ENCODE assay signal across 25 cellular contexts in the genomic region with DNA sequence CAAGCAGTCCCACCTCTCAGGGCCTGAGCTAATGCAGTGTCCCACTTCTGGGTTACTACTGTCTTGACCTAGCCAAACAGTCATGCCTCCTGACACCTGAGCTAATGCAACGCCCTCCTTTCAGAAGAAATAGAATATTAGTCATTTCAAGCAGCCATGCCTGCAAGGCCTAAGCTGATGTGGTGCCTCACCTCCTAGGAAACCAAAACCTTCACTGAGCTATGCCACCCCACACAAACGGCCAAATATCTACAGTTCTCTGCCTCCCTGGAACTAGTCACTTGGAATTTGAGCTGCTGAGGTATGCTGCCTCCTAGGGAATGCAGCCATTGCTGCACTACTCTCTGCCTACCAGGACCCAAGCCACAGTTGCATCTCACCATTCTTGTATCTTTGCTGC. TPM values are rescaled to one million over a fixed set of nuclear protein-coding genes. Genes with fewer than 3 reads are reported as not detected.
"Had no signal": no experiment of that assay in that cellular context is flagged by ENCODE, and none has a peak within 500 bp of the region (broad histone marks: within the 10 kb centered on the region; RNA-seq: fewer than 3 reads in every experiment).

No MANE protein-coding gene starts in this region.

- H3K4me1 ChIP-seq: spleen, thyroid gland had no signal

- H3K27me3 Mint-ChIP-seq: dendritic cell treated with granulocyte-macrophage colony-stimulating factor and Interleukin-4, amounts not matched to agents 40 ng/mL and 50 ng/mL, for 4 days had no signal

- DNase-seq: activated CD4-positive, alpha-beta memory T cell treated with anti-CD3 and anti-CD28 coated beads, Interleukin-2, amount 10 ng/mL, durations not matched to agents 7 days and 5 days; activated effector memory CD4-positive, alpha-beta T cell treated with Interleukin-2 at 50 U/mL for 16 hours; activated naive CD4-positive, alpha-beta T cell treated with anti-CD3 and anti-CD28 coated beads, Interleukin-2, amount 10 ng/mL, durations not matched to agents 7 days and 5 days; activated T-cell treated with anti-CD3 and anti-CD28 coated beads, Interleukin-2, amount 50 U/mL, for 4 hours; effector memory CD4-positive, alpha-beta T cell; foreskin fibroblast; hypothalamus; islet precursor cell; retina; spleen; stimulated activated CD4-positive, alpha-beta T cell treated with anti-CD3 and anti-CD28 coated beads, Interleukin-4, amount 100 ng/mL, for 4 hours; stimulated activated naive CD4-positive, alpha-beta T cell treated with Interleukin-2 at 50 U/mL for 16 hours; SW 1271; thyroid gland; WERI-Rb-1 had no signal

- H3K27me3 ChIP-seq: cardiac muscle cell, thyroid gland had no signal

- ATAC-seq: activated T-cell treated with anti-CD3 and anti-CD28 coated beads, Interleukin-2, amount 50 U/mL, for 4 hours; left lobe of liver had no signal

- H3K27ac ChIP-seq: cardiac muscle cell, epithelial cell of prostate, spleen, thyroid gland, WERI-Rb-1 had no signal

- H3K27ac Mint-ChIP-seq: activated CD4-positive, alpha-beta memory T cell treated with anti-CD3 and anti-CD28 coated beads, Interleukin-2, amount 10 ng/mL, durations not matched to agents 7 days and 5 days; activated naive CD4-positive, alpha-beta T cell treated with anti-CD3 and anti-CD28 coated beads, Interleukin-2, amount 10 ng/mL, durations not matched to agents 7 days and 5 days had no signal

- H3K36me3 Mint-ChIP-seq: activated naive CD4-positive, alpha-beta T cell treated with anti-CD3 and anti-CD28 coated beads, Interleukin-2, amount 10 ng/mL, durations not matched to agents 7 days and 5 days had no signal

- H3K4me3 Mint-ChIP-seq: activated CD4-positive, alpha-beta memory T cell treated with anti-CD3 and anti-CD28 coated beads, Interleukin-2, amount 10 ng/mL, durations not matched to agents 7 days and 5 days; activated naive CD4-positive, alpha-beta T cell treated with anti-CD3 and anti-CD28 coated beads, Interleukin-2, amount 10 ng/mL, durations not matched to agents 7 days and 5 days; activated T-cell treated with anti-CD3 and anti-CD28 coated beads, Interleukin-2, amount 50 U/mL, for 4 hours; dendritic cell treated with granulocyte-macrophage colony-stimulating factor and Interleukin-4, amounts not matched to agents 40 ng/mL and 50 ng/mL, for 4 days; neural crest cell had no signal

- H3K36me3 ChIP-seq: cardiac muscle cell, spleen, thyroid gland, WERI-Rb-1 had no signal

- H3K9me3 Mint-ChIP-seq: activated CD4-positive, alpha-beta memory T cell treated with anti-CD3 and anti-CD28 coated beads, Interleukin-2, amount 10 ng/mL, durations not matched to agents 7 days and 5 days had no signal

- H3K4me3 ChIP-seq: cardiac muscle cell, spleen, thyroid gland had no signal

- H3K4me1 Mint-ChIP-seq: activated CD4-positive, alpha-beta memory T cell treated with anti-CD3 and anti-CD28 coated beads, Interleukin-2, amount 10 ng/mL, durations not matched to agents 7 days and 5 days; activated naive CD4-positive, alpha-beta T cell treated with anti-CD3 and anti-CD28 coated beads, Interleukin-2, amount 10 ng/mL, durations not matched to agents 7 days and 5 days had no signal

RNA-seq across cellular contexts. Expression of gene MS4A6E, which starts 8.3 kb away (rescaled TPM):
- total RNA-seq: activated CD4-positive, alpha-beta memory T cell treated with anti-CD3 and anti-CD28 coated beads, Interleukin-2, amount 10 ng/mL, durations not matched to agents 7 days and 5 days; activated T-cell treated with anti-CD3 and anti-CD28 coated beads, Interleukin-2, amount 50 U/mL, for 4 hours; astrocyte; cardiac muscle cell; chondrocyte; left lobe of liver; lung microvascular endothelial cell; neural crest cell; posterior vena cava; thyroid gland; urinary bladder had no signal
- polyA plus RNA-seq: cardiac muscle cell had no signal

RNA-seq across cellular contexts. Expression of gene MS4A4A, which starts 38.3 kb away (rescaled TPM):
- total RNA-seq: activated CD4-positive, alpha-beta memory T cell treated with anti-CD3 and anti-CD28 coated beads, Interleukin-2, amount 10 ng/mL, durations not matched to agents 7 days and 5 days; activated T-cell treated with anti-CD3 and anti-CD28 coated beads, Interleukin-2, amount 50 U/mL, for 4 hours; cardiac muscle cell; chondrocyte; lung microvascular endothelial cell; neural crest cell had no signal
- polyA plus RNA-seq: cardiac muscle cell had no signal

RNA-seq across cellular contexts. Expression of gene MS4A7, which starts 59.6 kb away (rescaled TPM):
- total RNA-seq: activated CD4-positive, alpha-beta memory T cell treated with anti-CD3 and anti-CD28 coated beads, Interleukin-2, amount 10 ng/mL, durations not matched to agents 7 days and 5 days; astrocyte; cardiac muscle cell; chondrocyte; lung microvascular endothelial cell; neural crest cell had no signal
- polyA plus RNA-seq: cardiac muscle cell had no signal
